ENCODE assay signal across 23 cellular contexts in genomic region chr11:32307449-32307848, GRCh38.
"Had no signal": no experiment of that assay in that cellular context is flagged by ENCODE, and none has a peak within 500 bp of the region (broad histone marks: within the 10 kb centered on the region; RNA-seq: fewer than 3 reads in every experiment).

No MANE protein-coding gene starts in this region.

- H3K27me3 ChIP-seq: testis, upper lobe of left lung had no signal

- H3K4me3 ChIP-seq: adrenal gland, gastroesophageal sphincter, heart right ventricle, left ventricle myocardium inferior, mucosa of descending colon, smooth muscle cell, testis, upper lobe of left lung had no signal

- ATAC-seq: activated CD4-positive, alpha-beta T cell treated with anti-CD3 and anti-CD28 coated beads for 36 hours; activated naive CD4-positive, alpha-beta T cell treated with anti-CD3 and anti-CD28 coated beads, Interleukin-2, amount 50 U/mL, for 72 hours; gastroesophageal sphincter; heart right ventricle; mucosa of descending colon; naive thymus-derived CD4-positive, alpha-beta T cell; sciatic nerve; stimulated activated effector memory CD8-positive, alpha-beta T cell treated with anti-CD3 and anti-CD28 coated beads, Interleukin-12 subunit alpha, Interleukin-12 subunit beta, amount 100 ng/mL, for 72 hours; WTC11 had no signal

- H3K36me3 ChIP-seq: adrenal gland, gastroesophageal sphincter, heart right ventricle, left ventricle myocardium inferior, neutrophil, upper lobe of left lung had no signal

- DNase-seq: activated CD4-positive, alpha-beta T cell treated with anti-CD3 and anti-CD28 coated beads for 36 hours; activated CD4-positive, alpha-beta T cell treated with anti-CD3 and anti-CD28 coated beads, Interleukin-2, amount 50 U/mL, for 48 hours; activated gamma-delta T cell treated with Interleukin-2 at 50 U/mL for 16 hours; adrenal gland; cerebellar nuclear complex; cortex of kidney; heart right ventricle; left ventricle myocardium inferior; mucosa of descending colon; naive thymus-derived CD4-positive, alpha-beta T cell; stimulated activated CD4-positive, alpha-beta T cell treated with anti-CD3 and anti-CD28 coated beads, Interleukin-4, amount 100 ng/mL, for 24 hours; testis; upper lobe of left lung had no signal

- H3K9me3 ChIP-seq: adrenal gland, gastroesophageal sphincter, heart right ventricle, left ventricle myocardium inferior, mucosa of descending colon, neutrophil, testis, upper lobe of left lung had no signal

- H3K4me1 ChIP-seq: adrenal gland, gastroesophageal sphincter, heart right ventricle, left ventricle myocardium inferior, parathyroid adenoma had no signal

- FAIRE-seq: bronchial epithelial cell, TTC549 had no signal

- H3K27ac ChIP-seq: adrenal gland, gastroesophageal sphincter, heart right ventricle, left ventricle myocardium inferior, neutrophil, parathyroid adenoma, upper lobe of left lung had no signal
